12 cellular contexts compared by ENCODE assay signal in the genomic region with DNA sequence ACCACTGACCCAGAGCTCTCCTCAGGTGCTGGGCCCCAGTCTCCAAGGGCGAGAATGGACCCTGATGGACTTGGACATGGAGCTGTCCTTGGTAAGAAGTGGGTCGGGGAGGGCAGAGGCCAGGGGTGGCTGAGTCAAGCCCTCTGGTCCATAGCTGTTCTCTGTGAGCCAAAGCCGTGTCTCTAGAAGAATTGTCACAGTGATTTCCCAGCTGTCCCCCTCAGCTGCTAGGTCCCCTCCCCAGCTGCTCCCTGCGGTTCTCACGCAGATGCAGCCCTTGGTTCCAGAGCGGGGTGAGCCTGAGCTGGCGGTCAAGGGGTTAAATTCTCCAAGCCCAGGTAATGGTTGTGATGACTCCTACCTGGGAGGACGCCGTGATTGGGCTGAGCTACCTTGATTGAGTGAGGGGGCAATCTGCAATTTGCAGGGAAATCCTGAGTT. TPM values are rescaled to one million over a fixed set of nuclear protein-coding genes. Genes with fewer than 3 reads are reported as not detected.
A peak's percentile ranks its signal among the peaks of the same experiment; 100 is the strongest.
DNase-seq lines count a peak whose midpoint lies in the region; ATAC-seq, FAIRE-seq and TF ChIP-seq lines count a peak whose summit lies in the region.
"Had no signal": no experiment of that assay in that cellular context is flagged by ENCODE, and none has a peak within 500 bp of the region (broad histone marks: within the 10 kb centered on the region; RNA-seq: fewer than 3 reads in every experiment).

No MANE protein-coding gene starts in this region.

- H3K36me3 ChIP-seq in astrocyte (ENCODE audit: insufficient read depth, low read length) (no peaks in the 10 kb centered on the region), iPS-20b (ENCODE audit: insufficient read depth, low read depth, low read length) (no peaks in the 10 kb centered on the region), thoracic aorta (no peaks in the 10 kb centered on the region)

- no peak overlapping the region for H3K27ac Mint-ChIP-seq in T-helper 2 cell treated with Interferon-gamma antibody and Interleukin-4, amounts not matched to agents 5 μg/mL and 100 μg/mL, for 36 hours
- H3K27ac Mint-ChIP-seq in astrocyte (ENCODE audit: unreplicated experiment) (no peak overlapping the region), osteocyte (ENCODE audit: unreplicated experiment) (no peak overlapping the region)

- H3K4me3 ChIP-seq in astrocyte (ENCODE audit: insufficient read depth, low read depth, low read length) (no peak overlapping the region), iPS-20b (ENCODE audit: low read length) (peak overlapping the region; percentile 63), thoracic aorta (no peak overlapping the region)

- no peak for DNase-seq in T-helper 2 cell treated with Interferon-gamma antibody and Interleukin-4, amounts not matched to agents 5 μg/mL and 100 μg/mL, for 36 hours (ENCODE audit: low spot score)
- DNase-seq in T-helper 2 cell (no peak), astrocyte (ENCODE audit: low read depth) (no peak), thoracic aorta (ENCODE audit: low spot score) (no peak), osteocyte (ENCODE audit: extremely low spot score, unreplicated experiment) (no peak), GM19240 (ENCODE audit: insufficient read length, low spot score) (no peak), NCI-H2107 treated with DMSO at 0.1 percent for 48 hours (lab: John Stamatoyannopoulos, UW; ENCODE audit: unreplicated experiment) (no peak)
- DNase-seq: activated T-cell treated with anti-CD3 and anti-CD28 coated beads for 4 hours, NCI-H524 treated with DMSO at 0.1 percent for 48 hours, SIG-M5 had no signal

- peaks cover 11% of the 10 kb centered on the region for H4K20me1 ChIP-seq in astrocyte (ENCODE audit: insufficient read depth, low read length)

- H3K27me3 Mint-ChIP-seq in T-helper 2 cell treated with Interferon-gamma antibody and Interleukin-4, amounts not matched to agents 5 μg/mL and 100 μg/mL, for 36 hours (ENCODE audit: low read depth) = peaks cover 36% of the 10 kb centered on the region
- peaks cover 48% of the 10 kb centered on the region for H3K27me3 Mint-ChIP-seq in astrocyte (ENCODE audit: low read depth, unreplicated experiment)
- peaks cover 20% of the 10 kb centered on the region for H3K27me3 Mint-ChIP-seq in osteocyte (ENCODE audit: unreplicated experiment)

- H3K79me2 ChIP-seq in astrocyte (ENCODE audit: insufficient read depth, low read length) = no peaks in the 10 kb centered on the region

- TF ChIP-seq CTCF in astrocyte (IDR thresholded peaks at IDR 0.05; ENCODE audit: insufficient read depth, low read depth, low read length) (no peak), thoracic aorta (IDR thresholded peaks at IDR 0.05) (no peak), osteocyte (IDR thresholded peaks at IDR 0.05) (no peak)

- H3K9me3 Mint-ChIP-seq in T-helper 2 cell treated with Interferon-gamma antibody and Interleukin-4, amounts not matched to agents 5 μg/mL and 100 μg/mL, for 36 hours = no peaks in the 10 kb centered on the region
- no peaks in the 10 kb centered on the region for H3K9me3 Mint-ChIP-seq in astrocyte (ENCODE audit: unreplicated experiment)
- no peaks in the 10 kb centered on the region for H3K9me3 Mint-ChIP-seq in osteocyte (ENCODE audit: unreplicated experiment)

- peak overlapping the region; percentile 26 for H3K4me3 Mint-ChIP-seq in T-helper 2 cell treated with Interferon-gamma antibody and Interleukin-4, amounts not matched to agents 5 μg/mL and 100 μg/mL, for 36 hours
- H3K4me3 Mint-ChIP-seq in astrocyte (ENCODE audit: unreplicated experiment) = peak overlapping the region; percentile 45
- H3K4me3 Mint-ChIP-seq in osteocyte (ENCODE audit: unreplicated experiment) = no peak overlapping the region

- no peak overlapping the region for H3K4me2 ChIP-seq in astrocyte (ENCODE audit: low read length)

- no peak overlapping the region for H2AFZ ChIP-seq in astrocyte (ENCODE audit: low read depth, low read length)

- peaks cover 42% of the 10 kb centered on the region for H3K4me1 Mint-ChIP-seq in T-helper 2 cell treated with Interferon-gamma antibody and Interleukin-4, amounts not matched to agents 5 μg/mL and 100 μg/mL, for 36 hours (ENCODE audit: low read depth)
- peaks cover 23% of the 10 kb centered on the region for H3K4me1 Mint-ChIP-seq in astrocyte (ENCODE audit: low read depth, unreplicated experiment)
- H3K4me1 Mint-ChIP-seq in osteocyte (ENCODE audit: unreplicated experiment) = peaks cover 47% of the 10 kb centered on the region

- H3K9ac ChIP-seq in astrocyte (ENCODE audit: low read length) (no peak overlapping the region), iPS-20b (ENCODE audit: low read depth, low read length) (no peak overlapping the region)

- H3K36me3 Mint-ChIP-seq in T-helper 2 cell treated with Interferon-gamma antibody and Interleukin-4, amounts not matched to agents 5 μg/mL and 100 μg/mL, for 36 hours (ENCODE audit: low read depth) = peaks cover 21% of the 10 kb centered on the region
- H3K36me3 Mint-ChIP-seq in astrocyte (ENCODE audit: low read depth, unreplicated experiment) = peaks cover 7% of the 10 kb centered on the region
- H3K36me3 Mint-ChIP-seq in osteocyte (ENCODE audit: unreplicated experiment) = no peaks in the 10 kb centered on the region

- no peak for FAIRE-seq in astrocyte (lab: Jason Lieb, UNC)

- no peak for ATAC-seq in thoracic aorta (ENCODE audit: insufficient number of reproducible peaks, low FRiP score, low read depth)

- H3K27me3 ChIP-seq in astrocyte (ENCODE audit: insufficient read depth, low read length) = peaks cover 41% of the 10 kb centered on the region
- peaks cover 98% of the 10 kb centered on the region for H3K27me3 ChIP-seq in iPS-20b (ENCODE audit: insufficient read depth, low read length)
- H3K27me3 ChIP-seq in thoracic aorta (replicated peaks; ENCODE audit: insufficient read depth) = no peaks in the 10 kb centered on the region
- H3K27me3 ChIP-seq: testis had no signal

- H3K9me3 ChIP-seq in astrocyte (ENCODE audit: insufficient read depth, low read depth, low read length) (no peaks in the 10 kb centered on the region), iPS-20b (ENCODE audit: insufficient read depth, low read depth, low read length) (peaks cover 5% of the 10 kb centered on the region; the same call in 1 of the 2 replicates), thoracic aorta (no peaks in the 10 kb centered on the region)
- H3K9me3 ChIP-seq: testis had no signal

- no peak overlapping the region for H3K27ac ChIP-seq in astrocyte (ENCODE audit: low read depth, low read length)
- no peak overlapping the region for H3K27ac ChIP-seq in iPS-20b (ENCODE audit: low read length)
- peak overlapping the region; percentile 95 to 97 for H3K27ac ChIP-seq in thoracic aorta

- H3K4me1 ChIP-seq in astrocyte (ENCODE audit: insufficient read depth, low read length) = peaks cover 23% of the 10 kb centered on the region
- H3K4me1 ChIP-seq in iPS-20b (ENCODE audit: insufficient read depth, low read length) = peaks cover 9% of the 10 kb centered on the region
- peaks cover 34 to 55% of the 10 kb centered on the region in 2 donors for H3K4me1 ChIP-seq in thoracic aorta (ENCODE audit: control insufficient read depth in 1 of 2, low read depth in 2 of 2)

RNA-seq across cellular contexts. Expression of a gene that starts 1.3 kb away (rescaled TPM):
- total RNA-seq in astrocyte (9.5 and 10.9 TPM in 2 replicates), thoracic aorta (10 to 100 TPM; 43.5 to 80.8 TPM), osteocyte (15.8 and 22.8 TPM in 2 replicates)

RNA-seq across cellular contexts. Expression of a gene that starts 4.5 kb away (rescaled TPM):
- 4.4 and 4.5 TPM in 2 replicates for total RNA-seq in astrocyte
- 10 to 100 TPM; 44.1 to 87.5 TPM for total RNA-seq in thoracic aorta
- total RNA-seq in osteocyte = 19.6 and 22.3 TPM in 2 replicates

RNA-seq across cellular contexts. Expression of a gene that starts 9.3 kb away (rescaled TPM):
- total RNA-seq in astrocyte (5.6 and 6.8 TPM in 2 replicates), thoracic aorta (10 to 100 TPM; 25.6 to 40.2 TPM), osteocyte (12.8 and 15.5 TPM in 2 replicates)

RNA-seq across cellular contexts. Expression of a gene that starts 9.3 kb away (rescaled TPM):
- total RNA-seq in astrocyte = 10.1 and 11.0 TPM in 2 replicates
- total RNA-seq in thoracic aorta = 10 to 100 TPM; 18.4 to 52.1 TPM
- 13.4 and 14.1 TPM in 2 replicates for total RNA-seq in osteocyte

RNA-seq across cellular contexts. Expression of a gene that starts 14.7 kb away (rescaled TPM):
- total RNA-seq in astrocyte = 26.1 TPM in 2 replicates
- 10 to 100 TPM; 13.7 to 28.4 TPM for total RNA-seq in thoracic aorta
- total RNA-seq in osteocyte = 26.6 and 35.7 TPM in 2 replicates

Comparison
In these comparisons a context has a peak if more than half of its experiments do, and no peak if none do; other contexts are left out.
1. H3K27ac ChIP-seq: peak in thoracic aorta (2 of 2); none in astrocyte (single experiment) and iPS-20b (single experiment).